Comparison of ENCODE assay signal across 24 cellular contexts in the genomic region with DNA sequence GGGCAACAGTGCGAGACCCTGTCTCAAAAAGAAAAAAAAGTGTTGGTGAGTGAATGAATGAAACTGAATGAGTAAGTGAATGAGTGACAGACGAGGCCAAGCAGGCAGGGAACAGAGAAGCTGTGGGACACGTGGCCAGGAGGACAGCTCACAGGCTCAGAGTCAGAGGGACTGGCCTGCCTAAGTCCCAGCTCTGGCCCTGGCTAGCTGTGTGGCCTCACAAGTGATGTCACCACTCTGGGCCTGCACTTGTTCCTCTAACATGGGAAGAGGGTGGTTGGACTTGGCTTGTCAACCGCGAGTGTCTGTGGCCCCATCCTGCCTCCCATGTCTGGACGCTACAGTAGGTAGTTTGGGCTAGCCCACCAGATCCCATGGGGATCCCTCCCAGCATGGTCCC. TPM values are rescaled to one million over a fixed set of nuclear protein-coding genes. Genes with fewer than 3 reads are reported as not detected.
DNase-seq lines count a peak whose midpoint lies in the region; ATAC-seq and TF ChIP-seq lines count a peak whose summit lies in the region.
"Had no signal": no experiment of that assay in that cellular context is flagged by ENCODE, and none has a peak within 500 bp of the region (broad histone marks: within the 10 kb centered on the region; RNA-seq: fewer than 3 reads in every experiment).

No MANE protein-coding gene starts in this region.

- peak overlapping the region; percentile 87 for H3K27ac ChIP-seq in psoas muscle
- H3K27ac ChIP-seq: 22Rv1, A549, BLaER1 had no signal

- no peak for TF ChIP-seq CTCF in psoas muscle (IDR thresholded peaks at IDR 0.05)

- H3K4me1 Mint-ChIP-seq in activated naive CD4-positive, alpha-beta T cell treated with anti-CD3 and anti-CD28 coated beads, Interleukin-2, amount 50 U/mL, for 24 hours: peaks cover 13% of the 10 kb centered on the region

- H3K4me3 ChIP-seq in psoas muscle: no peak overlapping the region
- H3K4me3 ChIP-seq: A549, BLaER1, GM12878 had no signal

- intact Hi-C loops in psoas muscle (cut with DNase I): no loop called here

- 86 to 93% (median 87%) methylated on average over 6 of the region's 6 CpGs for WGBS in psoas muscle, 3 donors

- no peaks in the 10 kb centered on the region for H3K27me3 Mint-ChIP-seq in activated naive CD4-positive, alpha-beta T cell treated with anti-CD3 and anti-CD28 coated beads, Interleukin-2, amount 50 U/mL, for 24 hours
- H3K27me3 Mint-ChIP-seq: CD8-positive, alpha-beta memory T cell had no signal

- peaks cover 36% of the 10 kb centered on the region for H3K4me1 ChIP-seq in psoas muscle
- H3K4me1 ChIP-seq: A549 had no signal

- H3K36me3 ChIP-seq in psoas muscle (ENCODE audit: insufficient read depth in 1 of 2, low read depth in 1 of 2): no peaks in the 10 kb centered on the region
- H3K36me3 ChIP-seq: BE2C, BLaER1 had no signal

- DNase-seq in activated naive CD4-positive, alpha-beta T cell treated with anti-CD3 and anti-CD28 coated beads, Interleukin-2, amount 50 U/mL, for 16 hours: no peak
- DNase-seq in islet precursor cell (peak; percentile 49), psoas muscle (no peak), AG08396 (ENCODE audit: low spot score) (no peak), SIG-M5 treated with dmso at 0.1 percent for 504 hours (lab: John Stamatoyannopoulos, UW; ENCODE audit: unreplicated experiment) (no peak)
- DNase-seq: BE2C; C1 segment of cervical spinal cord; CD4-positive, alpha-beta memory T cell; CD4-positive, CD25-positive, alpha-beta regulatory T cell; CD8-positive, alpha-beta memory T cell; COR-L47; DMS 273 treated with DMSO at 0.1 percent for 48 hours; DMS153; DMS53; DMS79; DND-41; EL; GDM1 had no signal

- no peak for ATAC-seq in psoas muscle
- ATAC-seq: A549, GM12878 had no signal

- H3K9me3 ChIP-seq in psoas muscle: no peaks in the 10 kb centered on the region
- H3K9me3 ChIP-seq: A549, BE2C, BLaER1 had no signal

- no peaks in the 10 kb centered on the region for H3K9me3 Mint-ChIP-seq in activated naive CD4-positive, alpha-beta T cell treated with anti-CD3 and anti-CD28 coated beads, Interleukin-2, amount 50 U/mL, for 24 hours
- H3K9me3 Mint-ChIP-seq: CD4-positive, alpha-beta memory T cell had no signal

- no peaks in the 10 kb centered on the region for H3K27me3 ChIP-seq in psoas muscle (ENCODE audit: insufficient read depth in 3 of 3, low read length in 2 of 3)

- H3K4me3 Mint-ChIP-seq in activated naive CD4-positive, alpha-beta T cell treated with anti-CD3 and anti-CD28 coated beads, Interleukin-2, amount 50 U/mL, for 24 hours: no peak overlapping the region
- H3K4me3 Mint-ChIP-seq: CD14-positive monocyte had no signal

- H3K36me3 Mint-ChIP-seq in activated naive CD4-positive, alpha-beta T cell treated with anti-CD3 and anti-CD28 coated beads, Interleukin-2, amount 50 U/mL, for 24 hours: no peaks in the 10 kb centered on the region
- H3K36me3 Mint-ChIP-seq: CD4-positive, alpha-beta memory T cell; CD4-positive, CD25-positive, alpha-beta regulatory T cell; CD8-positive, alpha-beta memory T cell had no signal

- peak overlapping the region; percentile 59 for H3K27ac Mint-ChIP-seq in activated naive CD4-positive, alpha-beta T cell treated with anti-CD3 and anti-CD28 coated beads, Interleukin-2, amount 50 U/mL, for 24 hours
- H3K27ac Mint-ChIP-seq: CD4-positive, alpha-beta memory T cell; CD8-positive, alpha-beta memory T cell had no signal

RNA-seq across cellular contexts. Expression of a gene that starts 4.7 kb away (rescaled TPM):
- total RNA-seq in psoas muscle: 100 to 1,000 TPM in 2 of 4 donors, 10 to 100 TPM in 2; 31.0 to 131 (median 94.5) TPM
- 100 to 1,000 TPM in 1 of 3 donors, 10 to 100 TPM in 2; 19.4 to 156 (median 90.5) TPM for polyA plus RNA-seq in psoas muscle
- total RNA-seq: CD4-positive, alpha-beta memory T cell; CD4-positive, CD25-positive, alpha-beta regulatory T cell; CD8-positive, alpha-beta memory T cell had no signal
- polyA plus RNA-seq: CD4-positive, alpha-beta memory T cell; CD4-positive, CD25-positive, alpha-beta regulatory T cell; CD8-positive, alpha-beta memory T cell had no signal

RNA-seq across cellular contexts. Expression of a gene that starts 8.5 kb away (rescaled TPM):
- total RNA-seq in psoas muscle: 10 to 100 TPM in 3 of 4 donors, 1 to 10 TPM in 1; 6.1 to 17.6 (median 14.2) TPM
- polyA plus RNA-seq in psoas muscle: 10 to 100 TPM in 1 of 3 donors, 1 to 10 TPM in 2; 4.3 to 11.5 (median 5.3) TPM
